In the genomic region with DNA sequence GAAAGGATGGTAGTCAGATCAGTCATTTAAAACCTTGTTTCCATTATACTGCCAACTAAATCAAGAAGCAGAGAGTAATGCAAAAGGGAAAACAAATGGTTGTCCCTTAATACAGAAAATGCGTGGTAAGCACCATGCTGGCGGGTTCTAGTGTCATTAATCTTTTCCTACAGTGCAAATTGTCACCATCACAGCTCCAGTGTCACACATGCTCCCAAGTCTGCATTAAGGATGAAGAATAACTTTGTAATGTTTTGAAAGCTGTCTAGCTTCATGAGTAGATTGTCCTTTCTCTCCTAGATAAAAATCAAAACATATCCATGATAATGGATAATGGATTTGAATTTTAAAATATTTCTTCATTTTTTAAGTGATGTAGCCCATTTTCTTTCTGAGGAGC, we compare ENCODE assay signal across 7 cellular contexts.
"Had no signal": no experiment of that assay in that cellular context is flagged by ENCODE, and none has a peak within 500 bp of the region (broad histone marks: within the 10 kb centered on the region; RNA-seq: fewer than 3 reads in every experiment).

No MANE protein-coding gene starts in this region.

- H3K36me3 ChIP-seq: HAP-1 had no signal

- H3K4me1 ChIP-seq: HAP-1 had no signal

- H3K4me3 ChIP-seq: GM23338, HAP-1, K562 had no signal

- H2AFZ ChIP-seq: GM23338 had no signal

- H3K4me2 ChIP-seq: GM23338 had no signal

- H3K9me3 ChIP-seq: HAP-1 had no signal

- DNase-seq: H7, HFFc6, KG1 had no signal

- FAIRE-seq: HTR-8/SVneo, K562 had no signal
